8 cellular contexts compared by ENCODE assay signal in genomic region chr6:26025894-26026832, GRCh38.
DNase-seq lines count a peak whose midpoint lies in the region; ATAC-seq and TF ChIP-seq lines count a peak whose summit lies in the region.

No MANE protein-coding gene starts in this region.

- peaks cover 22% of the 10 kb centered on the region for H3K4me1 ChIP-seq in GM23248 (ENCODE audit: insufficient read depth)

- H3K4me2 ChIP-seq in GM23248 (ENCODE audit: unreplicated experiment), result peak overlapping the region; percentile 91

- TF ChIP-seq CTCF in LNCAP (IDR thresholded peaks at IDR 0.05), result peak; percentile 67
- peak; percentile 96 for TF ChIP-seq CTCF in fibroblast of pulmonary artery (IDR thresholded peaks at IDR 0.05; ENCODE audit: low read length, missing control alignments)
- peak; percentile 73 for TF ChIP-seq CTCF in nephron progenitor cell (IDR thresholded peaks at IDR 0.05)

- peak; percentile 74 for DNase-seq in DMS79 (lab: John Stamatoyannopoulos, UW)
- peak; percentile 97 for DNase-seq in GM23248
- peak; percentile 97 for DNase-seq in RKO (ENCODE audit: low spot score)
- DNase-seq in fibroblast of pulmonary artery (ENCODE audit: low read depth), result peak; percentile 96
- peak; percentile 88 for DNase-seq in nephron progenitor cell
- DNase-seq in stromal cell of bone marrow (ENCODE audit: low read depth), result peak; percentile 93

- peaks cover 19% of the 10 kb centered on the region for H3K36me3 Mint-ChIP-seq in activated T-helper 17 cell treated with anti-CD3 and anti-CD28 coated beads, Interleukin-2, amount 50 U/mL, for 72 hours (ENCODE audit: low read depth)
- no peaks in the 10 kb centered on the region for H3K36me3 Mint-ChIP-seq in nephron progenitor cell (ENCODE audit: low read depth)

- peak overlapping the region; percentile 96 for H3K4me3 Mint-ChIP-seq in activated T-helper 17 cell treated with anti-CD3 and anti-CD28 coated beads, Interleukin-2, amount 50 U/mL, for 72 hours
- peak overlapping the region; percentile 95 for H3K4me3 Mint-ChIP-seq in nephron progenitor cell

- peak; percentile 49 for ATAC-seq in activated T-helper 17 cell treated with anti-CD3 and anti-CD28 coated beads, Interleukin-2, amount 50 U/mL, for 72 hours (replicated peaks)

- no peaks in the 10 kb centered on the region for H3K9me2 ChIP-seq in GM23248 (ENCODE audit: insufficient read depth)

- H3K9ac ChIP-seq in GM23248, result peak overlapping the region; percentile 80

- no peaks in the 10 kb centered on the region for H3K27me3 ChIP-seq in GM23248 (replicated peaks; ENCODE audit: insufficient read depth)

- 3% methylated on average over 23 of the region's 23 CpGs for WGBS in GM23248 (ENCODE audit: low coverage in 1 of 2, low lambda C conversion rate in 2 of 2, missing lambda C conversion rate in 2 of 2), 2 experiments

- H3K4me1 Mint-ChIP-seq in activated T-helper 17 cell treated with anti-CD3 and anti-CD28 coated beads, Interleukin-2, amount 50 U/mL, for 72 hours, result peaks cover 21% of the 10 kb centered on the region
- H3K4me1 Mint-ChIP-seq in nephron progenitor cell, result peaks cover 87% of the 10 kb centered on the region

- no peaks in the 10 kb centered on the region for H3K79me2 ChIP-seq in GM23248 (ENCODE audit: insufficient read depth)

- H3F3A ChIP-seq in GM23248 (ENCODE audit: insufficient read depth), result peaks cover 34% of the 10 kb centered on the region

- H3K36me3 ChIP-seq in GM23248 (ENCODE audit: low read depth), result no peaks in the 10 kb centered on the region

- H3K4me3 ChIP-seq in GM23248, result peak overlapping the region; percentile 81
- peak overlapping the region; percentile 83 for H3K4me3 ChIP-seq in fibroblast of pulmonary artery (replicated peaks; ENCODE audit: low read depth, low read length)

- no peaks in the 10 kb centered on the region for H4K20me1 ChIP-seq in GM23248 (ENCODE audit: insufficient read depth)

- H3K9me3 ChIP-seq in GM23248 (ENCODE audit: low read depth), result no peaks in the 10 kb centered on the region

- no peaks in the 10 kb centered on the region for H3K27me3 Mint-ChIP-seq in activated T-helper 17 cell treated with anti-CD3 and anti-CD28 coated beads, Interleukin-2, amount 50 U/mL, for 72 hours
- no peaks in the 10 kb centered on the region for H3K27me3 Mint-ChIP-seq in nephron progenitor cell (ENCODE audit: low read depth, poor library complexity)

- in situ Hi-C loops in GM23248 (cut with MboI), result loop anchor here (25.0 kb wide), 2 partner anchors 1111 to 1836 kb away; a partner anchor contains a TSS

- H3K27ac ChIP-seq in GM23248, result peak overlapping the region; percentile 85

- H2AFZ ChIP-seq in GM23248, result peak overlapping the region; percentile 91

- no peaks in the 10 kb centered on the region for H3K9me3 Mint-ChIP-seq in activated T-helper 17 cell treated with anti-CD3 and anti-CD28 coated beads, Interleukin-2, amount 50 U/mL, for 72 hours
- no peaks in the 10 kb centered on the region for H3K9me3 Mint-ChIP-seq in nephron progenitor cell

- peak overlapping the region; percentile 100 for H3K27ac Mint-ChIP-seq in activated T-helper 17 cell treated with anti-CD3 and anti-CD28 coated beads, Interleukin-2, amount 50 U/mL, for 72 hours
- H3K27ac Mint-ChIP-seq in nephron progenitor cell, result peak overlapping the region; percentile 98

Comparison
In these comparisons a context has a peak if more than half of its experiments do, and no peak if none do; other contexts are left out.
1. Peak in every context shown above with its lines: DNase-seq, ATAC-seq, H3K4me3 ChIP-seq and H3K27ac ChIP-seq.